27 cellular contexts compared by ENCODE assay signal in genomic region chr1:65795311-65795710, GRCh38.
"Had no signal": no experiment of that assay in that cellular context is flagged by ENCODE, and none has a peak within 500 bp of the region (broad histone marks: within the 10 kb centered on the region; RNA-seq: fewer than 3 reads in every experiment).

No MANE protein-coding gene starts in this region.

- DNase-seq: activated CD4-positive, alpha-beta T cell treated with anti-CD3 and anti-CD28 coated beads for 48 hours; activated CD4-positive, alpha-beta T cell treated with anti-CD3 and anti-CD28 coated beads, Interleukin-2, amount 50 U/mL, for 4 hours; activated CD8-positive, alpha-beta memory T cell treated with anti-CD3 and anti-CD28 coated beads, Interleukin-2, amount 50 U/mL, for 48 hours; activated CD8-positive, alpha-beta T cell treated with anti-CD3 and anti-CD28 coated beads, Interleukin-2, amount 10 ng/mL, durations not matched to agents 7 days and 5 days; activated effector memory CD4-positive, alpha-beta T cell treated with anti-CD3 and anti-CD28 coated beads, Interleukin-2, amount 50 U/mL, for 16 hours; activated naive CD4-positive, alpha-beta T cell treated with Interleukin-2 at 50 U/mL for 16 hours; activated naive CD8-positive, alpha-beta T cell treated with anti-CD3 and anti-CD28 coated beads, Interleukin-2, amount 50 U/mL, for 24 hours; activated T-cell treated with anti-CD3 and anti-CD28 coated beads, Interleukin-2, amount 50 U/mL, for 1 hour; amniotic stem cell; body of pancreas; MG63; MV-4-11; NCI-H1092 treated with DMSO at 0.1 percent for 48 hours; NCI-H1417 treated with DMSO at 0.1 percent for 48 hours; NCI-H1694; NCI-H2029; NCI-H2107; NCI-H2171 treated with DMSO at 0.1 percent for 48 hours; NCI-H226; NCI-H510A; NCI-H69; Right ventricle myocardium superior had no signal

- ATAC-seq: activated CD4-positive, CD25-positive, alpha-beta regulatory T cell treated with anti-CD3 and anti-CD28 coated beads, Interleukin-2, amount 50 U/mL, for 24 hours; activated CD8-positive, alpha-beta T cell treated with anti-CD3 and anti-CD28 coated beads, Interleukin-2, amount 10 ng/mL, durations not matched to agents 7 days and 5 days; activated naive CD4-positive, alpha-beta T cell treated with anti-CD3 and anti-CD28 coated beads, Interleukin-2, amount 50 U/mL, for 72 hours; activated naive CD8-positive, alpha-beta T cell treated with anti-CD3 and anti-CD28 coated beads, Interleukin-2, amount 50 U/mL, for 24 hours; body of pancreas; Panc1 had no signal

- H3K4me3 ChIP-seq: ascending aorta, body of pancreas, MG63 had no signal

- H3K36me3 ChIP-seq: ascending aorta, MG63 had no signal

- H3K27me3 ChIP-seq: ascending aorta, MG63 had no signal

- H3K4me1 ChIP-seq: ascending aorta had no signal

- H3K27ac ChIP-seq: ascending aorta, body of pancreas, RWPE1 had no signal

- H3K9me3 ChIP-seq: ascending aorta, body of pancreas, MG63 had no signal
